In the genomic region with DNA sequence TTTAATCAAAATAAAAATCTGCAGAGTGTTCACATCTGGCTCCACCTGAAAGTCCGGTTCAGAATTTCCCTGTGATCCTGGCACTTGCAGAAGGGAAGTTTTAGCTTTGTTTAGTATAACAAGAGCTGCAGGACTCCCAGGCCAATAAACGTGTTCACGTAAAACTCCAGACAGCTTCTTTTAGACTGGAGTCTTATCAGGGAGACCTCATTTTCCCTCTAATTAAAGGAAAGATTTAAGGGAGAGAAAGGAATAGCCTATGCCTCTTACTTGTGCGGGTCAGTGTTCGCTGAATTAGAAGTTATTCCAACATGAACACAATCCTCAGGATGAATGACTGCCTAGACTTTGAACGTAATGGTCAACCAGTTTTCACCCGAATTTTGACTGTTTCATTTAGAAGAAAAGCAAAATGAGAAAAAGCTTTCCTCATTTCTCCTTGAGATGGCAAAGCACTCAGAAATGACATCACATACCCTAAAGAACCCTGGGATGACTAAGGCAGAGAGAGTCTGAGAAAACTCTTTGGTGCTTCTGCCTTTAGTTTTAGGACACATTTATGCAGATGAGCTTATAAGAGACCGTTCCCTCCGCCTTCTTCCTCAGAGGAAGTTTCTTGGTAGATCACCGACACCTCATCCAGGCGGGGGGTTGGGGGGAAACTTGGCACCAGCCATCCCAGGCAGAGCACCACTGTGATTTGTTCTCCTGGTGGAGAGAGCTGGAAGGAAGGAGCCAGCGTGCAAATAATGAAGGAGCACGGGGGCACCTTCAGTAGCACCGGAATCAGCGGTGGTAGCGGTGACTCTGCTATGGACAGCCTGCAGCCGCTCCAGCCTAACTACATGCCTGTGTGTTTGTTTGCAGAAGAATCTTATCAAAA, we compare ENCODE assay signal across 8 cellular contexts.
DNase-seq lines count a peak whose midpoint lies in the region; ATAC-seq, FAIRE-seq and TF ChIP-seq lines count a peak whose summit lies in the region.

No MANE protein-coding gene starts in this region.

- H3K9me3 ChIP-seq in left lung = no peaks in the 10 kb centered on the region

- peak; percentile 22 for ATAC-seq in HG03280 (IDR thresholded peaks at IDR 0.05; ENCODE audit: unreplicated experiment)
- ATAC-seq in left lung = peak; percentile 72

- DNase-seq in dermis microvascular lymphatic vessel endothelial cell (ENCODE audit: low read depth in 2 of 2) (peak; percentile 65 to 93), left lung (peak; percentile 73 to 78), NCI-H1694 treated with DMSO at 0.1 percent for 48 hours (lab: John Stamatoyannopoulos, UW) (no peak), globus pallidus (ENCODE audit: low spot score) (no peak)
- peak; percentile 22 to 29 for DNase-seq in stimulated activated CD4-positive, alpha-beta T cell treated with anti-CD3 and anti-CD28 coated beads, Interleukin-4, amount 100 ng/mL, for 48 hours (ENCODE audit: low read depth in 2 of 2)

- peak overlapping the region; percentile 54 to 58 for H3K4me3 ChIP-seq in left lung

- H3K36me3 ChIP-seq in left lung = no peaks in the 10 kb centered on the region

- peak overlapping the region; percentile 88 to 92 for H3K27ac ChIP-seq in left lung

- no peaks in the 10 kb centered on the region for H3K27me3 ChIP-seq in left lung

- H3K4me1 ChIP-seq in left lung = peaks cover 24 to 82% of the 10 kb centered on the region in 2 donors

- FAIRE-seq in TTC549 (lab: Jason Lieb, UNC) = peak; percentile 96

- intact Hi-C loops in left lung (cut with DNase I) = loop anchor here in 1 of 2 donors (5.0 kb wide), 1 partner anchor 60 kb away; no protein-coding TSS in a partner anchor

- TF ChIP-seq CTCF in GM12873 (IDR thresholded peaks at IDR 0.05; ENCODE audit: insufficient read depth, low read depth, low read length, missing control alignments) (peak; percentile 21), left lung (IDR thresholded peaks at IDR 0.05) (peak in 1 of 2 donors; percentile 12)

Comparison
In these comparisons a context has a peak if more than half of its experiments do, and no peak if none do; other contexts are left out.
1. DNase-seq: peak in dermis microvascular lymphatic vessel endothelial cell (2 of 2), left lung (2 of 2) and stimulated activated CD4-positive, alpha-beta T cell treated with anti-CD3 and anti-CD28 coated beads, Interleukin-4, amount 100 ng/mL, for 48 hours (2 of 2); none in NCI-H1694 treated with DMSO at 0.1 percent for 48 hours (single experiment) and globus pallidus (single experiment).